In the genomic region with DNA sequence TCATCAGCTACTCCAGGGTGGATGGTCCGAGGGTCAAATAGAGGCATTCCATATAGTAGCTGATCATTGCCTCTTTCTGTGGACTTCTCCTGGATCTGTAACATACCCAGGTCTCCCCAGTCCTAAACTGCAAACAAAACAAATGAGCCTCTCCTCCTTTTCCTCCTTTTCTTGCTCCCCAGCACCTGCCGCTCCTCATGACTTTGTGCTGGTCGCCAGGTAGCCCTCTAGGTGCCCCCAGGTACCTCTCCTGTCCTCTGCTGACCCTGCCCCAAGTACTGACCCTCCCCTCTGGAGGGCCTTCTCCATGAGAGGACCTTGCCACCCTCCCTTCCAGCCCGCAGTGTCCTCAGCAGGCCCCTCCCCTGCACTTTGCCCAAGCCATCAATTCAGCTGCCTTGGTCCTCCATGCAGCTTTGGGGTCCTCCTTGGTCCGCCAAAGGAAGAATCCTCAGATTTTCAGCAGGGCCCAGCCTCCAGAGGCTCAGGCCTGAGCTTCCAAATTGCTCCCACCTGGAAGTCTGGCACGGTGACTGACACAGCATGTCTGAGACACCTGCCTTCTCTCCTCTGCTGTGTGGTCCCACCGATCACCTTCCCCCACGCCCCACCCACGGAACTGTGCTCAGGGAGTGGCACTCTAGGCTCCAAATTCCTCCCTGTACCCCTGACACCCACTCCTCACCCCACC, we compare ENCODE assay signal across 25 cellular contexts.
A peak's percentile ranks its signal among the peaks of the same experiment; 100 is the strongest.
DNase-seq lines count a peak whose midpoint lies in the region; ATAC-seq and TF ChIP-seq lines count a peak whose summit lies in the region.
"Had no signal": no experiment of that assay in that cellular context is flagged by ENCODE, and none has a peak within 500 bp of the region (broad histone marks: within the 10 kb centered on the region; RNA-seq: fewer than 3 reads in every experiment).

No MANE protein-coding gene starts in this region.

- peaks cover 2% of the 10 kb centered on the region for H3K9me3 Mint-ChIP-seq in activated CD4-positive, alpha-beta memory T cell treated with anti-CD3 and anti-CD28 coated beads, Interleukin-2, amount 10 ng/mL, durations not matched to agents 7 days and 5 days
- peaks cover 6% of the 10 kb centered on the region for H3K9me3 Mint-ChIP-seq in activated CD4-positive, alpha-beta memory T cell treated with anti-CD3 and anti-CD28 coated beads for 36 hours
- peaks cover 5% of the 10 kb centered on the region for H3K9me3 Mint-ChIP-seq in central memory CD8-positive, alpha-beta T cell

- H3K4ac ChIP-seq in mesenchymal stem cell (ENCODE audit: low read depth in 1 of 2, low read length in 2 of 2): no peak overlapping the region

- peak; percentile 0 for DNase-seq in activated CD4-positive, alpha-beta memory T cell treated with anti-CD3 and anti-CD28 coated beads, Interleukin-2, amount 10 ng/mL, durations not matched to agents 7 days and 5 days
- DNase-seq in activated CD4-positive, alpha-beta memory T cell treated with anti-CD3 and anti-CD28 coated beads for 36 hours: no peak
- DNase-seq in central memory CD8-positive, alpha-beta T cell (ENCODE audit: low spot score in 2 of 2): peak; percentile 4 to 5
- DNase-seq in mucosa of descending colon (no peak), testis (peak; percentile 2), NK-92 (lab: John Stamatoyannopoulos, UW; ENCODE audit: unreplicated experiment) (no peak), mesenchymal stem cell (no peak)
- DNase-seq: activated naive CD8-positive, alpha-beta T cell treated with anti-CD3 and anti-CD28 coated beads, Interleukin-2, amount 10 ng/mL, durations not matched to agents 7 days and 5 days; AML-193; COR-L47; DMS79 treated with DMSO at 0.1 percent for 48 hours; hippocampal formation; natural killer cell; NCI-H1105; NCI-H2081 treated with DMSO at 0.1 percent for 48 hours; NCI-H446 treated with DMSO at 0.1 percent for 48 hours; stimulated activated naive CD8-positive, alpha-beta T cell treated with anti-CD3 and anti-CD28 coated beads, Interleukin-15, Interleukin-2, amounts not matched to agents 100 U/mL and 50 U/mL, for 24 hours; upper lobe of right lung had no signal

- H3K4me3 Mint-ChIP-seq in activated CD4-positive, alpha-beta memory T cell treated with anti-CD3 and anti-CD28 coated beads, Interleukin-2, amount 10 ng/mL, durations not matched to agents 7 days and 5 days: no peak overlapping the region
- H3K4me3 Mint-ChIP-seq in activated CD4-positive, alpha-beta memory T cell treated with anti-CD3 and anti-CD28 coated beads for 36 hours: no peak overlapping the region
- no peak overlapping the region for H3K4me3 Mint-ChIP-seq in central memory CD8-positive, alpha-beta T cell
- H3K4me3 Mint-ChIP-seq: activated naive CD8-positive, alpha-beta T cell treated with anti-CD3 and anti-CD28 coated beads, Interleukin-2, amount 10 ng/mL, durations not matched to agents 7 days and 5 days; activated T-helper 1 cell treated with anti-CD3 and anti-CD28 coated beads, Interleukin-12 subunit alpha, Interleukin-12 subunit beta, Interleukin-2, Interleukin-4 antibody, amounts not matched to agents 30 ng/mL and 10 ng/mL and 1 ng/mL, durations not matched to agents 14 hours and 24 hours and 36 hours; memory B cell; natural killer cell had no signal

- H2BK5ac ChIP-seq in mesenchymal stem cell (ENCODE audit: low read depth, low read length, poor library complexity, severe bottlenecking): no peak overlapping the region

- no peaks in the 10 kb centered on the region for H3K79me1 ChIP-seq in mesenchymal stem cell (replicated peaks; ENCODE audit: low read length, poor library complexity, severe bottlenecking)

- no peak for TF ChIP-seq POLR2A in testis (IDR thresholded peaks at IDR 0.05)

- H3K4me1 ChIP-seq in mucosa of descending colon (ENCODE audit: low read depth) (no peaks in the 10 kb centered on the region), testis (peaks cover 23% of the 10 kb centered on the region), mesenchymal stem cell (ENCODE audit: control insufficient read depth, insufficient read depth, low read depth, low read length) (no peaks in the 10 kb centered on the region)

- H2BK12ac ChIP-seq in mesenchymal stem cell (ENCODE audit: low read length in 2 of 2): no peak overlapping the region

- no peak overlapping the region for H3K27ac Mint-ChIP-seq in activated CD4-positive, alpha-beta memory T cell treated with anti-CD3 and anti-CD28 coated beads, Interleukin-2, amount 10 ng/mL, durations not matched to agents 7 days and 5 days
- H3K27ac Mint-ChIP-seq in activated CD4-positive, alpha-beta memory T cell treated with anti-CD3 and anti-CD28 coated beads for 36 hours: no peak overlapping the region
- no peak overlapping the region for H3K27ac Mint-ChIP-seq in central memory CD8-positive, alpha-beta T cell (ENCODE audit: low read depth)
- H3K27ac Mint-ChIP-seq: activated naive CD8-positive, alpha-beta T cell treated with anti-CD3 and anti-CD28 coated beads, Interleukin-2, amount 10 ng/mL, durations not matched to agents 7 days and 5 days; activated T-helper 1 cell treated with anti-CD3 and anti-CD28 coated beads, Interleukin-12 subunit alpha, Interleukin-12 subunit beta, Interleukin-2, Interleukin-4 antibody, amounts not matched to agents 30 ng/mL and 10 ng/mL and 1 ng/mL, durations not matched to agents 14 hours and 24 hours and 36 hours; memory B cell; natural killer cell had no signal

- H2BK15ac ChIP-seq in mesenchymal stem cell (ENCODE audit: low read depth, poor library complexity, severe bottlenecking): no peak overlapping the region

- ATAC-seq in central memory CD8-positive, alpha-beta T cell (replicated peaks; ENCODE audit: extremely low read depth, poor library complexity, severe bottlenecking): no peak
- ATAC-seq in mucosa of descending colon (peak; percentile 12), HG03457 (IDR thresholded peaks at IDR 0.05; ENCODE audit: unreplicated experiment) (no peak)
- ATAC-seq: HCT116; stimulated activated naive CD8-positive, alpha-beta T cell treated with anti-CD3 and anti-CD28 coated beads, Interleukin-15, Interleukin-2, amounts not matched to agents 100 U/mL and 50 U/mL, for 24 hours had no signal

- WGBS in testis, 2 donors: 88 to 94% methylated on average over 9 of the region's 9 CpGs
- 92% methylated on average over 9 of the region's 9 CpGs for WGBS in mesenchymal stem cell

- no peak overlapping the region for H3K14ac ChIP-seq in mesenchymal stem cell (ENCODE audit: low read length in 2 of 2)

- H3K23ac ChIP-seq in mesenchymal stem cell (ENCODE audit: low read length in 2 of 2): peak overlapping the region in 1 of 2 experiments; percentile 1

- peaks cover 1% of the 10 kb centered on the region for H3K4me1 Mint-ChIP-seq in activated CD4-positive, alpha-beta memory T cell treated with anti-CD3 and anti-CD28 coated beads, Interleukin-2, amount 10 ng/mL, durations not matched to agents 7 days and 5 days
- H3K4me1 Mint-ChIP-seq in activated CD4-positive, alpha-beta memory T cell treated with anti-CD3 and anti-CD28 coated beads for 36 hours (ENCODE audit: low read depth): no peaks in the 10 kb centered on the region
- no peaks in the 10 kb centered on the region for H3K4me1 Mint-ChIP-seq in central memory CD8-positive, alpha-beta T cell
- H3K4me1 Mint-ChIP-seq: natural killer cell had no signal

- no peaks in the 10 kb centered on the region for H3K27me3 ChIP-seq in testis
- no peaks in the 10 kb centered on the region for H3K27me3 ChIP-seq in mesenchymal stem cell (ENCODE audit: control insufficient read depth in 1 of 2, insufficient read depth in 1 of 2, low read length in 2 of 2)
- H3K27me3 ChIP-seq: upper lobe of right lung had no signal

- no peak overlapping the region for H3K9ac ChIP-seq in mesenchymal stem cell (ENCODE audit: low read length)

- no peak overlapping the region for H2AK5ac ChIP-seq in mesenchymal stem cell (ENCODE audit: low read length, severe bottlenecking)

- H4K8ac ChIP-seq in mesenchymal stem cell (ENCODE audit: low read length): no peak overlapping the region

- H3K36me3 ChIP-seq in mucosa of descending colon (ENCODE audit: low read depth) (no peaks in the 10 kb centered on the region), testis (ENCODE audit: low read depth, missing control alignments) (no peaks in the 10 kb centered on the region), mesenchymal stem cell (ENCODE audit: control insufficient read depth in 1 of 2, insufficient read depth in 2 of 2, low read depth in 1 of 2, low read length in 2 of 2) (peaks cover 0 to 90% of the 10 kb centered on the region in 2 experiments)

- H2BK120ac ChIP-seq in mesenchymal stem cell (ENCODE audit: low read depth, low read length): no peak overlapping the region

- TF ChIP-seq CTCF in mucosa of descending colon (IDR thresholded peaks at IDR 0.05): no peak
- no peak for TF ChIP-seq CTCF in testis (IDR thresholded peaks at IDR 0.05)

- H3K18ac ChIP-seq in mesenchymal stem cell (ENCODE audit: low read depth in 1 of 2, low read length in 2 of 2): no peak overlapping the region

- H2AFZ ChIP-seq in mesenchymal stem cell (ENCODE audit: low read depth, low read length): no peak overlapping the region

- intact Hi-C loops in activated CD4-positive, alpha-beta memory T cell treated with anti-CD3 and anti-CD28 coated beads for 36 hours (cut with micrococcal nuclease): no loop called here
- intact Hi-C loops in mucosa of descending colon (cut with DNase I, micrococcal nuclease) (no loop called here), testis (cut with DNase I; ENCODE audit: low total_unique reads) (no loop called here)

- no peaks in the 10 kb centered on the region for H3K9me3 ChIP-seq in mucosa of descending colon
- no peaks in the 10 kb centered on the region for H3K9me3 ChIP-seq in testis
- H3K9me3 ChIP-seq in mesenchymal stem cell (ENCODE audit: control insufficient read depth, low read length): peaks cover 11% of the 10 kb centered on the region
- H3K9me3 ChIP-seq: upper lobe of right lung had no signal

- H3K36me3 Mint-ChIP-seq in activated CD4-positive, alpha-beta memory T cell treated with anti-CD3 and anti-CD28 coated beads, Interleukin-2, amount 10 ng/mL, durations not matched to agents 7 days and 5 days (ENCODE audit: low read depth): peaks cover 5% of the 10 kb centered on the region
- H3K36me3 Mint-ChIP-seq in activated CD4-positive, alpha-beta memory T cell treated with anti-CD3 and anti-CD28 coated beads for 36 hours: peaks cover 2% of the 10 kb centered on the region
- peaks cover 4% of the 10 kb centered on the region for H3K36me3 Mint-ChIP-seq in central memory CD8-positive, alpha-beta T cell (ENCODE audit: insufficient read depth)
- H3K36me3 Mint-ChIP-seq: activated naive CD8-positive, alpha-beta T cell treated with anti-CD3 and anti-CD28 coated beads, Interleukin-2, amount 10 ng/mL, durations not matched to agents 7 days and 5 days; natural killer cell had no signal

- H3K27ac ChIP-seq in testis (no peak overlapping the region), mesenchymal stem cell (ENCODE audit: low read length, poor library complexity, severe bottlenecking) (no peak overlapping the region)
- H3K27ac ChIP-seq: 22Rv1, SK-N-MC, upper lobe of right lung, VCaP had no signal

- H3K4me2 ChIP-seq in mesenchymal stem cell (ENCODE audit: low read length, poor library complexity, severe bottlenecking): no peak overlapping the region

- peaks cover 37% of the 10 kb centered on the region for H3K27me3 Mint-ChIP-seq in activated CD4-positive, alpha-beta memory T cell treated with anti-CD3 and anti-CD28 coated beads, Interleukin-2, amount 10 ng/mL, durations not matched to agents 7 days and 5 days
- peaks cover 8% of the 10 kb centered on the region for H3K27me3 Mint-ChIP-seq in activated CD4-positive, alpha-beta memory T cell treated with anti-CD3 and anti-CD28 coated beads for 36 hours
- peaks cover 61% of the 10 kb centered on the region for H3K27me3 Mint-ChIP-seq in central memory CD8-positive, alpha-beta T cell
- H3K27me3 Mint-ChIP-seq: memory B cell had no signal

- CTCF ChIA-PET in activated CD4-positive, alpha-beta memory T cell treated with anti-CD3 and anti-CD28 coated beads, Interleukin-2, amount 10 ng/mL, durations not matched to agents 7 days and 5 days (lab: Charles Lee): no interaction called here
- CTCF ChIA-PET in activated CD4-positive, alpha-beta memory T cell treated with anti-CD3 and anti-CD28 coated beads for 36 hours (lab: Charles Lee): no interaction called here

- H4K91ac ChIP-seq in mesenchymal stem cell (ENCODE audit: low read length): no peak overlapping the region

- no peak overlapping the region for H3K4me3 ChIP-seq in mucosa of descending colon
- H3K4me3 ChIP-seq in testis: no peak overlapping the region
- H3K4me3 ChIP-seq in mesenchymal stem cell (ENCODE audit: insufficient read depth in 1 of 2, low read depth in 1 of 2, low read length in 2 of 2): no peak overlapping the region
- H3K4me3 ChIP-seq: SK-N-MC, upper lobe of right lung had no signal

- POLR2A ChIA-PET in activated CD4-positive, alpha-beta memory T cell treated with anti-CD3 and anti-CD28 coated beads, Interleukin-2, amount 10 ng/mL, durations not matched to agents 7 days and 5 days (lab: Charles Lee): no interaction called here
- POLR2A ChIA-PET in activated CD4-positive, alpha-beta memory T cell treated with anti-CD3 and anti-CD28 coated beads for 36 hours (lab: Charles Lee): no interaction called here

Comparison
In these comparisons a context has a peak if more than half of its experiments do, and no peak if none do; other contexts are left out.
1. DNase-seq: peak in activated CD4-positive, alpha-beta memory T cell treated with anti-CD3 and anti-CD28 coated beads, Interleukin-2, amount 10 ng/mL, durations not matched to agents 7 days and 5 days (single experiment), central memory CD8-positive, alpha-beta T cell (2 of 2) and testis (single experiment); none in activated CD4-positive, alpha-beta memory T cell treated with anti-CD3 and anti-CD28 coated beads for 36 hours (single experiment), mucosa of descending colon (0 of 3), NK-92 (single experiment) and mesenchymal stem cell (single experiment).